1 cellular context compared by ENCODE assay signal in the genomic region with DNA sequence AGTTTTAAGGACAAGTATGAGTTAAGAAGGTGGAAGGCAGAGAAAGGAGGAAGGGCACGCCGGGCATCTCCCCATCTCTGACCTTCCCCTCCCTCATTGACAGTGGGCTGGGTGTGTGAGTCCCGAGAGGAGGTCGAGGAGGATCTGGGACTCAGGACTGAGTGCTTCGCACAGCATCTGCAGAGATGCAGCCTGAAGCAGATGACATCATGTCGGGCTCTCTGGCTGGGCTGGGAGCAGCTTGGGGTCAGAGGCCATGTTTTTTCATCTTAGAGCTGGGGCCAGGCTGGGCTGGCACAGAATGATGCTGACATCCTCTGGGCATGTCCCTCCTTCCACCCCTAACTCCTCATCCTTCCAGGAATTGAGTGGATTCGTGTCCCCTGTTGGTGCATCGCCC.
TF ChIP-seq lines count a peak whose summit lies in the region.

No MANE protein-coding gene starts in this region.

TF ChIP-seq in H1, 55 proteins besides CTCF, POLR2A, EP300 and RAD21:
- TF ChIP-seq TBP (IDR thresholded peaks at IDR 0.05; ENCODE audit: low read depth, low read length) (no peak), RNF2 (IDR thresholded peaks at IDR 0.05; ENCODE audit: borderline replicate concordance, low read depth, low read length, missing control alignments, poor library complexity, severe bottlenecking) (no peak), EGR1 (IDR thresholded peaks at IDR 0.05; ENCODE audit: borderline replicate concordance, low read depth, low read length) (no peak), ASH2L (IDR thresholded peaks at IDR 0.05; ENCODE audit: low read length) (no peak), ZNF274 (IDR thresholded peaks at IDR 0.05; ENCODE audit: borderline replicate concordance, extremely low read depth, low read length) (no peak), SP4 (IDR thresholded peaks at IDR 0.05; ENCODE audit: low read length) (no peak), RXRA (IDR thresholded peaks at IDR 0.05; ENCODE audit: insufficient read depth, low read depth, low read length) (no peak)
